In the genomic region with DNA sequence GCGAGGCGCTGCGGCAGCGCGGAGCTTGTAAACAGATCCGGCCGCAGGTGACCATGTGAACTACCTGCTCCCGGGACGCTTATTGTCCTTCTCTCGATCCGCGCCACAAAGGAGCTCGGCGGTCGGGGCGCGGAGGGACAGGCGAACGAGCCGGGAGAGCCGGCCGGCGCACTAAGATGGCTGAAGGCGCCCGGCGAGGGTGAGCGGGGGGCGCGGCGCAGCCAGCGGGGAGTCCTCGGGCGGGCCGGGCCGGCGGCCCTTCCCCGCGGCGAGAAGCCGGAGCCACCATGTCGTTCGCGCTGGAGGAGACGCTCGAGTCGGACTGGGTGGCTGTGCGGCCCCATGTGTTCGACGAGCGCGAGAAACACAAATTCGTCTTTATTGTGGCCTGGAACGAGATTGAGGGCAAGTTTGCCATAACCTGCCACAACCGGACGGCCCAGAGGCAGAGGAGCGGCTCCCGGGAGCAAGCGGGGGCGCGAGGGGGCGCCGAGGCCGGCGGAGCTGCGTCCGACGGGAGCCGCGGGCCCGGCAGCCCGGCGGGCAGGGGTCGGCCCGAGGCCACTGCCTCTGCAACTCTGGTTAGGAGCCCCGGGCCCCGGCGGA, we compare ENCODE assay signal across 8 cellular contexts. TPM values are rescaled to one million over a fixed set of nuclear protein-coding genes. Genes with fewer than 3 reads are reported as not detected.
A peak's percentile ranks its signal among the peaks of the same experiment; 100 is the strongest.
DNase-seq lines count a peak whose midpoint lies in the region; ATAC-seq and TF ChIP-seq lines count a peak whose summit lies in the region.

No MANE protein-coding gene starts in this region.

- peak overlapping the region in 1 of 2 experiments; percentile 73 for H3K23ac ChIP-seq in mesenchymal stem cell (ENCODE audit: low read length in 2 of 2)

- CTCF ChIA-PET in activated B cell treated with CpG ODN at 0.5 μM for 24 hours (lab: Charles Lee), result no interaction called here

- peak overlapping the region; percentile 13 to 79 for H3K18ac ChIP-seq in mesenchymal stem cell (ENCODE audit: low read depth in 1 of 2, low read length in 2 of 2)

- no peak overlapping the region for H2AK5ac ChIP-seq in mesenchymal stem cell (ENCODE audit: low read length, severe bottlenecking)

- H3K36me3 Mint-ChIP-seq in activated B cell treated with CpG ODN at 0.5 μM for 24 hours (ENCODE audit: low read depth), result peaks cover 8% of the 10 kb centered on the region

- H3K4ac ChIP-seq in mesenchymal stem cell (ENCODE audit: low read depth in 1 of 2, low read length in 2 of 2), result peak overlapping the region in 1 of 2 experiments; percentile 55

- no peaks in the 10 kb centered on the region for H3K36me3 ChIP-seq in mesenchymal stem cell (ENCODE audit: control insufficient read depth in 1 of 2, insufficient read depth in 2 of 2, low read depth in 1 of 2, low read length in 2 of 2)
- no peaks in the 10 kb centered on the region for H3K36me3 ChIP-seq in stomach smooth muscle (ENCODE audit: control insufficient read depth in 2 of 2, insufficient read depth in 2 of 2, low read length in 2 of 2)

- no peaks in the 10 kb centered on the region for H3K27me3 Mint-ChIP-seq in activated B cell treated with CpG ODN at 0.5 μM for 24 hours

- peak overlapping the region; percentile 60 for H3K27ac ChIP-seq in HL-60 (replicated peaks)
- no peak overlapping the region for H3K27ac ChIP-seq in mesenchymal stem cell (ENCODE audit: low read length, poor library complexity, severe bottlenecking)
- peak overlapping the region; percentile 84 for H3K27ac ChIP-seq in stomach smooth muscle (ENCODE audit: low read length)

- H4K91ac ChIP-seq in mesenchymal stem cell (ENCODE audit: low read length), result peak overlapping the region; percentile 15

- under 1% methylated on average over 66 of the region's 77 CpGs for WGBS in mesenchymal stem cell

- peak overlapping the region; percentile 89 for H4K8ac ChIP-seq in mesenchymal stem cell (ENCODE audit: low read length)

- peaks cover 15% of the 10 kb centered on the region for H3K79me1 ChIP-seq in mesenchymal stem cell (replicated peaks; ENCODE audit: low read length, poor library complexity, severe bottlenecking)

- H3K4me1 Mint-ChIP-seq in activated B cell treated with CpG ODN at 0.5 μM for 24 hours, result peaks cover 37% of the 10 kb centered on the region

- peak overlapping the region; percentile 91 for H3K4me3 Mint-ChIP-seq in activated B cell treated with CpG ODN at 0.5 μM for 24 hours

- no peak overlapping the region for H2BK12ac ChIP-seq in mesenchymal stem cell (ENCODE audit: low read length in 2 of 2)

- TF ChIP-seq CTCF in HL-60 (IDR thresholded peaks at IDR 0.05; ENCODE audit: insufficient read depth, low read length), result no peak
- no peak for TF ChIP-seq CTCF in activated B cell treated with CpG ODN at 0.5 μM for 24 hours (IDR thresholded peaks at IDR 0.05)

- ATAC-seq in GM21360 (IDR thresholded peaks at IDR 0.05; ENCODE audit: unreplicated experiment) (peak; percentile 26), activated B cell treated with CpG ODN at 0.5 μM for 24 hours (ENCODE audit: low read depth) (peak; percentile 26)

- peak overlapping the region in 1 of 2 experiments; percentile 36 for H3K14ac ChIP-seq in mesenchymal stem cell (ENCODE audit: low read length in 2 of 2)

- H3K27ac Mint-ChIP-seq in activated B cell treated with CpG ODN at 0.5 μM for 24 hours, result no peak overlapping the region

- H3K9ac ChIP-seq in mesenchymal stem cell (ENCODE audit: low read length) (peak overlapping the region; percentile 95), stomach smooth muscle (ENCODE audit: low read length in 2 of 2) (peak overlapping the region; percentile 76 to 87)

- H3K4me1 ChIP-seq in mesenchymal stem cell (ENCODE audit: control insufficient read depth, insufficient read depth, low read depth, low read length) (peaks cover 5% of the 10 kb centered on the region), stomach smooth muscle (ENCODE audit: control insufficient read depth, insufficient read depth, low read length) (peaks cover 3% of the 10 kb centered on the region)

- H3K9me3 Mint-ChIP-seq in activated B cell treated with CpG ODN at 0.5 μM for 24 hours, result no peaks in the 10 kb centered on the region

- H2AFZ ChIP-seq in mesenchymal stem cell (ENCODE audit: low read depth, low read length), result peak overlapping the region; percentile 93

- POLR2A ChIA-PET in activated B cell treated with CpG ODN at 0.5 μM for 24 hours (lab: Charles Lee), result interaction anchor here (0.6 to 1.4 kb wide), 4 partner anchors 37 to 1019 kb away, joined by 3 to 6 read pairs (median 4); a partner anchor contains a TSS

- peak overlapping the region; percentile 52 for H2BK15ac ChIP-seq in mesenchymal stem cell (ENCODE audit: low read depth, poor library complexity, severe bottlenecking)

- H3K9me3 ChIP-seq in mesenchymal stem cell (ENCODE audit: control insufficient read depth, low read length), result no peaks in the 10 kb centered on the region
- no peaks in the 10 kb centered on the region for H3K9me3 ChIP-seq in stomach smooth muscle (ENCODE audit: control insufficient read depth in 2 of 2, low read length in 2 of 2)

- H3K4me2 ChIP-seq in mesenchymal stem cell (ENCODE audit: low read length, poor library complexity, severe bottlenecking), result peak overlapping the region; percentile 98

- H2BK5ac ChIP-seq in mesenchymal stem cell (ENCODE audit: low read depth, low read length, poor library complexity, severe bottlenecking), result no peak overlapping the region

- H3K27me3 ChIP-seq in HL-60 (ENCODE audit: insufficient read depth, poor library complexity, severe bottlenecking) (no peaks in the 10 kb centered on the region), mesenchymal stem cell (ENCODE audit: control insufficient read depth in 1 of 2, insufficient read depth in 1 of 2, low read length in 2 of 2) (no peaks in the 10 kb centered on the region), stomach smooth muscle (ENCODE audit: control insufficient read depth in 1 of 2, insufficient read depth in 2 of 2, low read length in 2 of 2) (no peaks in the 10 kb centered on the region)

- H2BK120ac ChIP-seq in mesenchymal stem cell (ENCODE audit: low read depth, low read length), result peak overlapping the region; percentile 85

- DNase-seq in D341Med (ENCODE audit: low spot score) (peak; percentile 56), HL-60 (ENCODE audit: low read depth in 1 of 2, low spot score in 1 of 2) (no peak), activated B cell treated with CpG ODN at 0.5 μM for 24 hours (no peak), mesenchymal stem cell (peak; percentile 46), islet precursor cell (no peak)
- DNase-seq in effector CD8-positive, alpha-beta T cell (lab: John Stamatoyannopoulos, UW), result peak; percentile 22

- intact Hi-C loops in activated B cell treated with CpG ODN at 0.5 μM for 24 hours (cut with micrococcal nuclease), result loop anchor here (1.0 to 10.0 kb wide), 7 partner anchors 102 to 1418 kb away; a partner anchor contains a TSS

- H3K4me3 ChIP-seq in HL-60 (replicated peaks; ENCODE audit: insufficient read depth, low read length), result peak overlapping the region; percentile 66
- peak overlapping the region; percentile 86 to 95 for H3K4me3 ChIP-seq in mesenchymal stem cell (ENCODE audit: insufficient read depth in 1 of 2, low read depth in 1 of 2, low read length in 2 of 2)
- H3K4me3 ChIP-seq in stomach smooth muscle (ENCODE audit: low read length in 2 of 2), result peak overlapping the region; percentile 92 to 93

RNA-seq across cellular contexts. Expression of a gene that starts 0.5 kb away (rescaled TPM):
- total RNA-seq in activated B cell treated with CpG ODN at 0.5 μM for 24 hours, result 6.4 and 6.9 TPM in 2 replicates
- 3.2 TPM for polyA plus RNA-seq in mesenchymal stem cell (2013, experiment 1 of 2)
- polyA plus RNA-seq in mesenchymal stem cell (2013, experiment 2 of 2), result 3.1 TPM

Comparison
In these comparisons a context has a peak if more than half of its experiments do, and no peak if none do; other contexts are left out.
1. DNase-seq: peak in D341Med (single experiment), effector CD8-positive, alpha-beta T cell (single experiment) and mesenchymal stem cell (single experiment); none in HL-60 (0 of 2), activated B cell treated with CpG ODN at 0.5 μM for 24 hours (single experiment) and islet precursor cell (single experiment).
2. Peak in every context shown above with its lines, with median percentiles within 50 percentile points of each other: H3K4me3 ChIP-seq.